ENCODE assay signal across 17 cellular contexts in the genomic region with DNA sequence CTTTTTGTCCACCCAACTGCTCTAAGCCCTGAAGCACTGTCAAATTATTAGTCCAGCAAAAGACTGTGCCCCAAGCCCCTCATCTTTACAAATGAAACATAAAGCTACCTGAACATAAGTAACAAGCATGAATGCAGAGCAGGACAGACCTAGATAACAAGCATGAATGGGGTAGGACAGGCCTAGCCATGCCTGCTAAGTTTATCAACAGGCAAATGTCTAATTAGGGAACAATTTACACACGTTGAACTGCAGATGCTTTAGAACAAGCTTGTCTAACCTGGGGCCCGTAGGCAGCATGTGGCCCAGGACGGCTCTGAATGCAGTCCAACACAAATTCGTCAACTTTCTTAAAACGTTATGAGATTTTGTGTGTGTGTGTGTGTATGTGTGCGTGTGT.
"Had no signal": no experiment of that assay in that cellular context is flagged by ENCODE, and none has a peak within 500 bp of the region (broad histone marks: within the 10 kb centered on the region; RNA-seq: fewer than 3 reads in every experiment).

No MANE protein-coding gene starts in this region.

- DNase-seq: activated CD4-positive, alpha-beta T cell treated with anti-CD3 and anti-CD28 coated beads, Interleukin-2, amount 10 ng/mL, durations not matched to agents 7 days and 5 days; activated gamma-delta T cell treated with Interleukin-2 at 50 U/mL for 16 hours; amygdala; effector memory CD4-positive, alpha-beta T cell; gastrocnemius medialis; left colon; midbrain; ovary; stimulated activated CD4-positive, alpha-beta T cell treated with anti-CD3 and anti-CD28 coated beads, Interleukin-15, amount 100 ng/mL, for 24 hours; stimulated activated CD4-positive, alpha-beta T cell treated with anti-CD3 and anti-CD28 coated beads, Interleukin-4, amount 100 ng/mL, for 1 hour; stimulated activated naive B cell treated with anti-CD40 and anti-IgM and Interleukin-4, amounts not matched to agents 10 μg/mL and 1 μg/mL and 100 μg/mL, for 72 hours; tibial artery had no signal

- H3K36me3 ChIP-seq: ovary had no signal

- H3K9me3 ChIP-seq: gastrocnemius medialis, ovary, tibial artery had no signal

- H3K4me3 ChIP-seq: gastrocnemius medialis, ovary, skin epidermis, tibial artery had no signal

- H3K27ac ChIP-seq: epithelial cell of prostate, gastrocnemius medialis, ovary, skin epidermis, tibial artery had no signal

- H3K4me1 Mint-ChIP-seq: activated CD4-positive, alpha-beta T cell treated with anti-CD3 and anti-CD28 coated beads, Interleukin-2, amount 10 ng/mL, durations not matched to agents 7 days and 5 days had no signal

- H3K27me3 ChIP-seq: gastrocnemius medialis, ovary, tibial artery had no signal

- H3K27ac Mint-ChIP-seq: activated CD4-positive, alpha-beta T cell treated with anti-CD3 and anti-CD28 coated beads, Interleukin-2, amount 10 ng/mL, durations not matched to agents 7 days and 5 days; activated naive CD8-positive, alpha-beta T cell; stimulated activated naive B cell treated with anti-CD40 and anti-IgM and Interleukin-4, amounts not matched to agents 10 μg/mL and 1 μg/mL and 100 μg/mL, for 72 hours had no signal

- H3K4me3 Mint-ChIP-seq: activated CD4-positive, alpha-beta T cell treated with anti-CD3 and anti-CD28 coated beads, Interleukin-2, amount 10 ng/mL, durations not matched to agents 7 days and 5 days; activated naive CD8-positive, alpha-beta T cell; brain; neural crest cell; stimulated activated naive B cell treated with anti-CD40 and anti-IgM and Interleukin-4, amounts not matched to agents 10 μg/mL and 1 μg/mL and 100 μg/mL, for 72 hours had no signal

- ATAC-seq: gastrocnemius medialis; left colon; stimulated activated naive B cell treated with anti-CD40 and anti-IgM and Interleukin-4, amounts not matched to agents 10 μg/mL and 1 μg/mL and 100 μg/mL, for 72 hours had no signal

- H3K27me3 Mint-ChIP-seq: activated CD4-positive, alpha-beta T cell treated with anti-CD3 and anti-CD28 coated beads, Interleukin-2, amount 10 ng/mL, durations not matched to agents 7 days and 5 days; activated naive CD8-positive, alpha-beta T cell; brain; stimulated activated naive B cell treated with anti-CD40 and anti-IgM and Interleukin-4, amounts not matched to agents 10 μg/mL and 1 μg/mL and 100 μg/mL, for 72 hours had no signal

- H3K9me3 Mint-ChIP-seq: activated CD4-positive, alpha-beta T cell treated with anti-CD3 and anti-CD28 coated beads, Interleukin-2, amount 10 ng/mL, durations not matched to agents 7 days and 5 days; stimulated activated naive B cell treated with anti-CD40 and anti-IgM and Interleukin-4, amounts not matched to agents 10 μg/mL and 1 μg/mL and 100 μg/mL, for 72 hours had no signal
